Comparison of ENCODE assay signal across 10 cellular contexts in genomic region chr19:481100-481499, GRCh38. TPM values are rescaled to one million over a fixed set of nuclear protein-coding genes. Genes with fewer than 3 reads are reported as not detected.
A peak's percentile ranks its signal among the peaks of the same experiment; 100 is the strongest.
DNase-seq lines count a peak whose midpoint lies in the region; ATAC-seq and TF ChIP-seq lines count a peak whose summit lies in the region.
"Not testable (repeated sequence)": the region's sequence is repeated elsewhere in the genome, so short reads cannot be mapped to it uniquely, and the experiment has no call there.
"Had no signal": no experiment of that assay in that cellular context is flagged by ENCODE, and none has a peak within 500 bp of the region (broad histone marks: within the 10 kb centered on the region; RNA-seq: fewer than 3 reads in every experiment).

No MANE protein-coding gene starts in this region.

- CTCF ChIA-PET in activated CD4-positive, alpha-beta memory T cell treated with anti-CD3 and anti-CD28 coated beads, Interleukin-2, amount 10 ng/mL, durations not matched to agents 7 days and 5 days (lab: Charles Lee), result not testable (repeated sequence)

- peaks cover 12% of the 10 kb centered on the region for H3K36me3 Mint-ChIP-seq in T-helper 2 cell treated with Interferon-gamma antibody and Interleukin-4, amounts not matched to agents 5 μg/mL and 100 μg/mL, for 36 hours (ENCODE audit: low read depth)
- H3K36me3 Mint-ChIP-seq in activated CD4-positive, alpha-beta memory T cell treated with anti-CD3 and anti-CD28 coated beads, Interleukin-2, amount 10 ng/mL, durations not matched to agents 7 days and 5 days (ENCODE audit: low read depth), result peaks cover 21% of the 10 kb centered on the region
- not testable (repeated sequence) for H3K36me3 Mint-ChIP-seq in activated T-helper 1 cell treated with anti-CD3 and anti-CD28 coated beads, Interleukin-12 subunit alpha, Interleukin-12 subunit beta, Interleukin-2, Interleukin-4 antibody, amounts not matched to agents 30 ng/mL and 10 ng/mL and 1 ng/mL, durations not matched to agents 14 hours and 24 hours and 36 hours (ENCODE audit: low read depth); brain; neural progenitor cell
- H3K36me3 Mint-ChIP-seq in activated naive CD4-positive, alpha-beta T cell treated with anti-CD3 and anti-CD28 coated beads, Interleukin-2, amount 50 U/mL, for 72 hours, result peaks cover 5 to 19% of the 10 kb centered on the region in 2 donors
- peaks cover 16% of the 10 kb centered on the region for H3K36me3 Mint-ChIP-seq in memory B cell

- H3K4me1 ChIP-seq in neural progenitor cell, result peaks cover 11% of the 10 kb centered on the region

- H3K4me1 Mint-ChIP-seq in T-helper 2 cell treated with Interferon-gamma antibody and Interleukin-4, amounts not matched to agents 5 μg/mL and 100 μg/mL, for 36 hours (ENCODE audit: low read depth); activated CD4-positive, alpha-beta memory T cell treated with anti-CD3 and anti-CD28 coated beads, Interleukin-2, amount 10 ng/mL, durations not matched to agents 7 days and 5 days; activated T-helper 1 cell treated with anti-CD3 and anti-CD28 coated beads, Interleukin-12 subunit alpha, Interleukin-12 subunit beta, Interleukin-2, Interleukin-4 antibody, amounts not matched to agents 30 ng/mL and 10 ng/mL and 1 ng/mL, durations not matched to agents 14 hours and 24 hours and 36 hours (ENCODE audit: low read depth): not testable (repeated sequence)
- peaks cover 42% of the 10 kb centered on the region for H3K4me1 Mint-ChIP-seq in brain
- H3K4me1 Mint-ChIP-seq in memory B cell, result peaks cover 17% of the 10 kb centered on the region
- H3K4me1 Mint-ChIP-seq in neural progenitor cell, result peaks cover 36% of the 10 kb centered on the region

- DNase-seq in T-helper 2 cell treated with Interferon-gamma antibody and Interleukin-4, amounts not matched to agents 5 μg/mL and 100 μg/mL, for 36 hours (ENCODE audit: low spot score); activated CD4-positive, alpha-beta memory T cell treated with anti-CD3 and anti-CD28 coated beads, Interleukin-2, amount 10 ng/mL, durations not matched to agents 7 days and 5 days; activated T-helper 1 cell treated with anti-CD3 and anti-CD28 coated beads, Interleukin-12 subunit alpha, Interleukin-12 subunit beta, Interleukin-2, Interleukin-4 antibody, amounts not matched to agents 30 ng/mL and 10 ng/mL and 1 ng/mL, durations not matched to agents 14 hours and 24 hours and 36 hours (ENCODE audit: low spot score); activated naive CD4-positive, alpha-beta T cell treated with anti-CD3 and anti-CD28 coated beads, Interleukin-2, amount 50 U/mL, for 72 hours (ENCODE audit: low spot score in 2 of 2); memory B cell (ENCODE audit: low spot score in 2 of 2); neural progenitor cell (ENCODE audit: low spot score); substantia nigra (lab: John Stamatoyannopoulos, UW): not testable (repeated sequence)

- intact Hi-C loops in activated T-helper 1 cell treated with anti-CD3 and anti-CD28 coated beads, Interleukin-12 subunit alpha, Interleukin-12 subunit beta, Interleukin-2, Interleukin-4 antibody, amounts not matched to agents 30 ng/mL and 10 ng/mL and 1 ng/mL, durations not matched to agents 14 hours and 24 hours and 36 hours (cut with micrococcal nuclease), result not testable (repeated sequence)

- H3K9ac ChIP-seq in neural progenitor cell, result not testable (repeated sequence)

- H3K36me3 ChIP-seq in neural progenitor cell, result not testable (repeated sequence)

- H3K27ac ChIP-seq in neural progenitor cell, result not testable (repeated sequence)
- peak overlapping the region; percentile 35 for H3K27ac ChIP-seq in substantia nigra (ENCODE audit: low read depth, low read length, poor library complexity, severe bottlenecking)

- peaks cover 11% of the 10 kb centered on the region for H3K27me3 Mint-ChIP-seq in T-helper 2 cell treated with Interferon-gamma antibody and Interleukin-4, amounts not matched to agents 5 μg/mL and 100 μg/mL, for 36 hours (ENCODE audit: low read depth)
- not testable (repeated sequence) for H3K27me3 Mint-ChIP-seq in activated CD4-positive, alpha-beta memory T cell treated with anti-CD3 and anti-CD28 coated beads, Interleukin-2, amount 10 ng/mL, durations not matched to agents 7 days and 5 days; activated T-helper 1 cell treated with anti-CD3 and anti-CD28 coated beads, Interleukin-12 subunit alpha, Interleukin-12 subunit beta, Interleukin-2, Interleukin-4 antibody, amounts not matched to agents 30 ng/mL and 10 ng/mL and 1 ng/mL, durations not matched to agents 14 hours and 24 hours and 36 hours (ENCODE audit: insufficient read depth); brain; memory B cell
- H3K27me3 Mint-ChIP-seq in neural progenitor cell (ENCODE audit: insufficient read depth, low read depth), result peaks cover 34% of the 10 kb centered on the region

- peak overlapping the region; percentile 87 for H3K27ac Mint-ChIP-seq in T-helper 2 cell treated with Interferon-gamma antibody and Interleukin-4, amounts not matched to agents 5 μg/mL and 100 μg/mL, for 36 hours
- peak overlapping the region; percentile 58 for H3K27ac Mint-ChIP-seq in activated CD4-positive, alpha-beta memory T cell treated with anti-CD3 and anti-CD28 coated beads, Interleukin-2, amount 10 ng/mL, durations not matched to agents 7 days and 5 days
- H3K27ac Mint-ChIP-seq in activated T-helper 1 cell treated with anti-CD3 and anti-CD28 coated beads, Interleukin-12 subunit alpha, Interleukin-12 subunit beta, Interleukin-2, Interleukin-4 antibody, amounts not matched to agents 30 ng/mL and 10 ng/mL and 1 ng/mL, durations not matched to agents 14 hours and 24 hours and 36 hours, result peak overlapping the region; percentile 83
- peak overlapping the region; percentile 81 to 97 for H3K27ac Mint-ChIP-seq in activated naive CD4-positive, alpha-beta T cell treated with anti-CD3 and anti-CD28 coated beads, Interleukin-2, amount 50 U/mL, for 72 hours
- H3K27ac Mint-ChIP-seq in brain (peak overlapping the region in 4 of 5 experiments; percentile 73 to 96 (median 86)), memory B cell (peak overlapping the region; percentile 98), neural progenitor cell (peak overlapping the region; percentile 26)

- not testable (repeated sequence) for H2AFZ ChIP-seq in neural progenitor cell (replicated peaks)

- not testable (repeated sequence) for H3K79me2 ChIP-seq in neural progenitor cell (ENCODE audit: low read depth)

- H3K4me3 Mint-ChIP-seq in T-helper 2 cell treated with Interferon-gamma antibody and Interleukin-4, amounts not matched to agents 5 μg/mL and 100 μg/mL, for 36 hours, result peak overlapping the region; percentile 38
- H3K4me3 Mint-ChIP-seq in activated CD4-positive, alpha-beta memory T cell treated with anti-CD3 and anti-CD28 coated beads, Interleukin-2, amount 10 ng/mL, durations not matched to agents 7 days and 5 days, result peak overlapping the region; percentile 49
- not testable (repeated sequence) for H3K4me3 Mint-ChIP-seq in activated T-helper 1 cell treated with anti-CD3 and anti-CD28 coated beads, Interleukin-12 subunit alpha, Interleukin-12 subunit beta, Interleukin-2, Interleukin-4 antibody, amounts not matched to agents 30 ng/mL and 10 ng/mL and 1 ng/mL, durations not matched to agents 14 hours and 24 hours and 36 hours
- peak overlapping the region in 2 of 5 experiments; percentile 2 to 26 for H3K4me3 Mint-ChIP-seq in brain
- peak overlapping the region; percentile 56 for H3K4me3 Mint-ChIP-seq in memory B cell
- H3K4me3 Mint-ChIP-seq in neural progenitor cell, result peak overlapping the region; percentile 44

- peaks cover 20% of the 10 kb centered on the region for H3K9me3 Mint-ChIP-seq in T-helper 2 cell treated with Interferon-gamma antibody and Interleukin-4, amounts not matched to agents 5 μg/mL and 100 μg/mL, for 36 hours
- H3K9me3 Mint-ChIP-seq in activated CD4-positive, alpha-beta memory T cell treated with anti-CD3 and anti-CD28 coated beads, Interleukin-2, amount 10 ng/mL, durations not matched to agents 7 days and 5 days, result peaks cover 25% of the 10 kb centered on the region
- H3K9me3 Mint-ChIP-seq in activated T-helper 1 cell treated with anti-CD3 and anti-CD28 coated beads, Interleukin-12 subunit alpha, Interleukin-12 subunit beta, Interleukin-2, Interleukin-4 antibody, amounts not matched to agents 30 ng/mL and 10 ng/mL and 1 ng/mL, durations not matched to agents 14 hours and 24 hours and 36 hours, result peaks cover 19% of the 10 kb centered on the region
- H3K9me3 Mint-ChIP-seq in activated naive CD4-positive, alpha-beta T cell treated with anti-CD3 and anti-CD28 coated beads, Interleukin-2, amount 50 U/mL, for 72 hours, result peaks cover 18 to 28% of the 10 kb centered on the region in 2 donors
- H3K9me3 Mint-ChIP-seq in brain (peaks cover 6 to 28% (median 18%) of the 10 kb centered on the region in 5 experiments), memory B cell (peaks cover 15% of the 10 kb centered on the region), neural progenitor cell (peaks cover 22% of the 10 kb centered on the region)

- not testable (repeated sequence) for ATAC-seq in activated naive CD4-positive, alpha-beta T cell treated with anti-CD3 and anti-CD28 coated beads, Interleukin-2, amount 50 U/mL, for 72 hours; memory B cell (ENCODE audit: low read depth)

- not testable (repeated sequence) for H3K4me3 ChIP-seq in neural progenitor cell

- POLR2A ChIA-PET in activated CD4-positive, alpha-beta memory T cell treated with anti-CD3 and anti-CD28 coated beads, Interleukin-2, amount 10 ng/mL, durations not matched to agents 7 days and 5 days (lab: Charles Lee), result not testable (repeated sequence)

- H4K20me1 ChIP-seq in neural progenitor cell (ENCODE audit: low read depth), result not testable (repeated sequence)

- H3F3A ChIP-seq in neural progenitor cell (ENCODE audit: low read depth), result peaks cover 23% of the 10 kb centered on the region

- H3K9me3 ChIP-seq in neural progenitor cell (ENCODE audit: low read depth), result not testable (repeated sequence)

- not testable (repeated sequence) for H3K4me2 ChIP-seq in neural progenitor cell

- not testable (repeated sequence) for TF ChIP-seq CTCF in brain (conservative IDR thresholded peaks at IDR 0.05); neural progenitor cell (IDR thresholded peaks at IDR 0.05)

- peaks cover 12% of the 10 kb centered on the region for H3K27me3 ChIP-seq in neural progenitor cell

RNA-seq across cellular contexts. Expression of gene MADCAM1, which starts 15.2 kb away (rescaled TPM):
- under 1 TPM; 0.78 to 0.81 TPM for total RNA-seq in activated CD4-positive, alpha-beta memory T cell treated with anti-CD3 and anti-CD28 coated beads, Interleukin-2, amount 10 ng/mL, durations not matched to agents 7 days and 5 days
- 0.18 and 0.27 TPM in 2 replicates for total RNA-seq in activated T-helper 1 cell treated with anti-CD3 and anti-CD28 coated beads, Interleukin-12 subunit alpha, Interleukin-12 subunit beta, Interleukin-2, Interleukin-4 antibody, amounts not matched to agents 30 ng/mL and 10 ng/mL and 1 ng/mL, durations not matched to agents 14 hours and 24 hours and 36 hours
- under 1 TPM; 0.25 to 0.47 TPM for total RNA-seq in activated naive CD4-positive, alpha-beta T cell treated with anti-CD3 and anti-CD28 coated beads, Interleukin-2, amount 50 U/mL, for 72 hours
- 3.4 TPM for polyA plus RNA-seq in brain (ENCODE audit: insufficient read depth, low read depth, low replicate concordance)
- 0.09 TPM in 1 of 2 replicates, not detected in the other for total RNA-seq in neural progenitor cell (ENCODE audit: low replicate concordance)
- polyA plus RNA-seq: AG04450 had no signal

RNA-seq across cellular contexts. Expression of gene SHC2, which starts 20.3 kb away (rescaled TPM):
- not detected for total RNA-seq in activated CD4-positive, alpha-beta memory T cell treated with anti-CD3 and anti-CD28 coated beads, Interleukin-2, amount 10 ng/mL, durations not matched to agents 7 days and 5 days
- total RNA-seq in activated T-helper 1 cell treated with anti-CD3 and anti-CD28 coated beads, Interleukin-12 subunit alpha, Interleukin-12 subunit beta, Interleukin-2, Interleukin-4 antibody, amounts not matched to agents 30 ng/mL and 10 ng/mL and 1 ng/mL, durations not matched to agents 14 hours and 24 hours and 36 hours, result not detected in 2 replicates
- not detected for total RNA-seq in activated naive CD4-positive, alpha-beta T cell treated with anti-CD3 and anti-CD28 coated beads, Interleukin-2, amount 50 U/mL, for 72 hours
- 89.9 TPM for polyA plus RNA-seq in brain (ENCODE audit: insufficient read depth, low read depth, low replicate concordance)
- total RNA-seq in neural progenitor cell (ENCODE audit: low replicate concordance), result 3.2 and 15.9 TPM in 2 replicates
- total RNA-seq: CD4-positive, CD25-positive, alpha-beta regulatory T cell had no signal
- polyA plus RNA-seq: CD4-positive, CD25-positive, alpha-beta regulatory T cell had no signal

RNA-seq across cellular contexts. Expression of gene TPGS1, which starts 26.2 kb away (rescaled TPM):
- 10 to 100 TPM; 22.9 to 24.0 TPM for total RNA-seq in activated CD4-positive, alpha-beta memory T cell treated with anti-CD3 and anti-CD28 coated beads, Interleukin-2, amount 10 ng/mL, durations not matched to agents 7 days and 5 days
- 17.6 and 18.2 TPM in 2 replicates for total RNA-seq in activated T-helper 1 cell treated with anti-CD3 and anti-CD28 coated beads, Interleukin-12 subunit alpha, Interleukin-12 subunit beta, Interleukin-2, Interleukin-4 antibody, amounts not matched to agents 30 ng/mL and 10 ng/mL and 1 ng/mL, durations not matched to agents 14 hours and 24 hours and 36 hours
- total RNA-seq in activated naive CD4-positive, alpha-beta T cell treated with anti-CD3 and anti-CD28 coated beads, Interleukin-2, amount 50 U/mL, for 72 hours, result 10 to 100 TPM in 1 of 2 donors, 1 to 10 TPM in 1; 5.9 to 10.2 TPM
- 15.9 TPM for polyA plus RNA-seq in brain (ENCODE audit: insufficient read depth, low read depth, low replicate concordance)
- total RNA-seq in neural progenitor cell (ENCODE audit: low replicate concordance), result 9.4 and 31.1 TPM in 2 replicates

RNA-seq across cellular contexts. Expression of gene CDC34, which starts 50.5 kb away (rescaled TPM):
- total RNA-seq in activated CD4-positive, alpha-beta memory T cell treated with anti-CD3 and anti-CD28 coated beads, Interleukin-2, amount 10 ng/mL, durations not matched to agents 7 days and 5 days, result 10 to 100 TPM; 50.3 to 50.4 TPM
- total RNA-seq in activated T-helper 1 cell treated with anti-CD3 and anti-CD28 coated beads, Interleukin-12 subunit alpha, Interleukin-12 subunit beta, Interleukin-2, Interleukin-4 antibody, amounts not matched to agents 30 ng/mL and 10 ng/mL and 1 ng/mL, durations not matched to agents 14 hours and 24 hours and 36 hours, result 56.6 and 58.2 TPM in 2 replicates
- 10 to 100 TPM; 46.3 to 59.6 TPM for total RNA-seq in activated naive CD4-positive, alpha-beta T cell treated with anti-CD3 and anti-CD28 coated beads, Interleukin-2, amount 50 U/mL, for 72 hours
- 152 TPM for polyA plus RNA-seq in brain (ENCODE audit: insufficient read depth, low read depth, low replicate concordance)
- 42.5 and 92.6 TPM in 2 replicates for total RNA-seq in neural progenitor cell (ENCODE audit: low replicate concordance)

Comparison
In these comparisons a context has a peak if more than half of its experiments do, and no peak if none do; other contexts are left out.
1. H3K27ac Mint-ChIP-seq: peak in every context shown above with its lines; median percentile 98 in memory B cell; 89 in activated naive CD4-positive, alpha-beta T cell treated with anti-CD3 and anti-CD28 coated beads, Interleukin-2, amount 50 U/mL, for 72 hours; 87 in T-helper 2 cell treated with Interferon-gamma antibody and Interleukin-4, amounts not matched to agents 5 μg/mL and 100 μg/mL, for 36 hours; 86 in brain; 83 in activated T-helper 1 cell treated with anti-CD3 and anti-CD28 coated beads, Interleukin-12 subunit alpha, Interleukin-12 subunit beta, Interleukin-2, Interleukin-4 antibody, amounts not matched to agents 30 ng/mL and 10 ng/mL and 1 ng/mL, durations not matched to agents 14 hours and 24 hours and 36 hours; 58 in activated CD4-positive, alpha-beta memory T cell treated with anti-CD3 and anti-CD28 coated beads, Interleukin-2, amount 10 ng/mL, durations not matched to agents 7 days and 5 days; 26 in neural progenitor cell.